8 cellular contexts compared by ENCODE assay signal in genomic region chr1:244836598-244836997, GRCh38. TPM values are rescaled to one million over a fixed set of nuclear protein-coding genes. Genes with fewer than 3 reads are reported as not detected.
DNase-seq lines count a peak whose midpoint lies in the region; ATAC-seq and TF ChIP-seq lines count a peak whose summit lies in the region.

No MANE protein-coding gene starts in this region.

- H3K36me3 Mint-ChIP-seq in H9 (ENCODE audit: insufficient read depth in 1 of 3, low read depth in 3 of 3) = peaks cover 2 to 32% (median 6%) of the 10 kb centered on the region in 3 experiments; a peak in 3 of 7 replicates
- H3K36me3 Mint-ChIP-seq in WTC11 = peaks cover 10% of the 10 kb centered on the region; the same call in 1 of the 2 replicates

- no peaks in the 10 kb centered on the region for H3K27me3 Mint-ChIP-seq in H9 (ENCODE audit: low read depth)
- no peaks in the 10 kb centered on the region for H3K27me3 Mint-ChIP-seq in WTC11 (ENCODE audit: low read depth)

- H2BK20ac ChIP-seq in H9 (ENCODE audit: low read depth, low read length, poor library complexity, severe bottlenecking) = no peak overlapping the region

- H4K20me1 ChIP-seq in H9 (ENCODE audit: control insufficient read depth, insufficient read depth, insufficient read length) = no peaks in the 10 kb centered on the region
- H4K20me1 ChIP-seq in smooth muscle cell (ENCODE audit: low read depth) = peaks cover 3% of the 10 kb centered on the region

- peak overlapping the region; percentile 82 to 97 for H3K4me3 ChIP-seq in gastroesophageal sphincter
- peak overlapping the region; percentile 72 for H3K4me3 ChIP-seq in smooth muscle cell

- no CpG with 5 or more reads among the region's 3 CpGs for WGBS in H9 (ENCODE audit: extremely low coverage, insufficient read length, low lambda C conversion rate)
- WGBS in gastroesophageal sphincter (ENCODE audit: low coverage in 1 of 2), 2 donors = 0 to 5% methylated on average over 3 of the region's 3 CpGs
- 27% methylated on average over 3 of the region's 3 CpGs for WGBS in smooth muscle cell (ENCODE audit: low lambda C conversion rate)

- no peak overlapping the region for H3K18ac ChIP-seq in H9 (ENCODE audit: insufficient read length, low read depth, low read length)

- no peak overlapping the region for H4K91ac ChIP-seq in H9 (ENCODE audit: insufficient read length, low read depth, low read length)

- no peak overlapping the region for H4K8ac ChIP-seq in H9 (replicated peaks; ENCODE audit: insufficient read length, low read depth, low read length)

- peaks cover 7% of the 10 kb centered on the region; the same call in 1 of the 2 replicates for H3K4me1 ChIP-seq in H9 (ENCODE audit: insufficient read depth, low read length)
- peaks cover 5 to 58% (median 15%) of the 10 kb centered on the region in 3 donors for H3K4me1 ChIP-seq in gastroesophageal sphincter
- peaks cover 17% of the 10 kb centered on the region for H3K4me1 ChIP-seq in smooth muscle cell (ENCODE audit: low read depth)

- no peak overlapping the region for H3K14ac ChIP-seq in H9 (ENCODE audit: insufficient read depth, low read length)

- H3K79me2 ChIP-seq in H9 (ENCODE audit: insufficient read depth, low read length) (no peaks in the 10 kb centered on the region; the same call in 1 of the 2 replicates), smooth muscle cell (ENCODE audit: low read depth) (peaks cover 49% of the 10 kb centered on the region)

- H3K23me2 ChIP-seq in H9 (ENCODE audit: insufficient read length, low read depth, low read length, poor library complexity, severe bottlenecking) = peaks cover 10% of the 10 kb centered on the region

- no peak for ATAC-seq in WTC11
- ATAC-seq in gastroesophageal sphincter = no peak
- ATAC-seq in GM18868 (IDR thresholded peaks at IDR 0.05; ENCODE audit: unreplicated experiment) = no peak
- no peak for ATAC-seq in HG03457 (IDR thresholded peaks at IDR 0.05; ENCODE audit: unreplicated experiment)
- no peak for ATAC-seq in GM21367 (IDR thresholded peaks at IDR 0.05; ENCODE audit: unreplicated experiment)

- H3K4me1 Mint-ChIP-seq in H9 (peaks cover 32 to 42% of the 10 kb centered on the region in 2 experiments), WTC11 (peaks cover 48% of the 10 kb centered on the region)

- H3K27ac ChIP-seq in H9 (ENCODE audit: insufficient read length, low read depth, low read length) (no peak overlapping the region), gastroesophageal sphincter (peak overlapping the region; percentile 99 to 100 (median 100)), smooth muscle cell (ENCODE audit: low read depth) (peak overlapping the region; percentile 99)

- H3K79me1 ChIP-seq in H9 (ENCODE audit: insufficient read depth, low read depth, low read length, poor library complexity, severe bottlenecking) = no peaks in the 10 kb centered on the region

- no peaks in the 10 kb centered on the region for H3K9me3 Mint-ChIP-seq in H9
- H3K9me3 Mint-ChIP-seq in WTC11 = no peaks in the 10 kb centered on the region

- in situ Hi-C loops in ACHN (cut with HindIII; ENCODE audit: low pct_ligation_motif_present, low pct_unique_long_range_greater_than_20kb, low sequenced_read_pairs) = no loop called here

- no peak overlapping the region for H2BK120ac ChIP-seq in H9 (ENCODE audit: low read depth, low read length, poor library complexity, severe bottlenecking)

- no peak overlapping the region for H2AK5ac ChIP-seq in H9 (ENCODE audit: insufficient read length, low read length)

- H3T11ph ChIP-seq in H9 (ENCODE audit: low read length) = no peak overlapping the region

- H3K36me3 ChIP-seq in gastroesophageal sphincter (peaks cover 0 to 8% of the 10 kb centered on the region in 2 donors), smooth muscle cell (ENCODE audit: low read depth) (no peaks in the 10 kb centered on the region)

- DNase-seq in H9 = no peak
- no peak for DNase-seq in WTC11 (ENCODE audit: low spot score)
- DNase-seq in smooth muscle cell (lab: John Stamatoyannopoulos, UW; ENCODE audit: unreplicated experiment) = no peak
- no peak for DNase-seq in ACHN

- H3K9me3 ChIP-seq in H9 (ENCODE audit: control insufficient read depth, low read depth, low read length) (no peaks in the 10 kb centered on the region), gastroesophageal sphincter (no peaks in the 10 kb centered on the region), smooth muscle cell (replicated peaks; ENCODE audit: low read depth) (no peaks in the 10 kb centered on the region)

- no peak overlapping the region for H3K56ac ChIP-seq in H9 (ENCODE audit: insufficient read length, low read depth, low read length)

- POLR2A ChIA-PET in WTC11 (lab: Charles Lee) = interaction anchor here (0.5 to 3.0 kb wide), 8 partner anchors 19 to 210 kb away, joined by 3 to 37 read pairs (median 4); partner anchors contain the start of gene HNRNPU

- no peak overlapping the region for H2BK12ac ChIP-seq in H9 (ENCODE audit: insufficient read length, low read depth, low read length)

- no peak for TF ChIP-seq CTCF in H9 (conservative IDR thresholded peaks at IDR 0.05)
- no peak for TF ChIP-seq CTCF in WTC11 (IDR thresholded peaks at IDR 0.05)
- no peak for TF ChIP-seq CTCF in gastroesophageal sphincter (IDR thresholded peaks at IDR 0.05)
- no peak for TF ChIP-seq CTCF in smooth muscle cell (IDR thresholded peaks at IDR 0.05; ENCODE audit: borderline replicate concordance, insufficient read depth, poor library complexity, severe bottlenecking)

- no peak overlapping the region for H3K4ac ChIP-seq in H9 (ENCODE audit: low read depth, low read length)

- no peak overlapping the region for H2BK15ac ChIP-seq in H9 (ENCODE audit: low read depth, low read length)

- H4K5ac ChIP-seq in H9 (ENCODE audit: insufficient read length, low read depth, low read length) = no peak overlapping the region

- peak overlapping the region; percentile 92 for H3K9ac ChIP-seq in H9 (ENCODE audit: extremely low read depth, insufficient read length, low read length)
- peak overlapping the region; percentile 96 for H3K9ac ChIP-seq in smooth muscle cell (ENCODE audit: low read depth)

- no peak for TF ChIP-seq POLR2A in gastroesophageal sphincter (IDR thresholded peaks at IDR 0.05)

- peak overlapping the region; percentile 95 to 99 (median 97) for H3K27ac Mint-ChIP-seq in H9
- peak overlapping the region; percentile 95 for H3K27ac Mint-ChIP-seq in WTC11

- no peak overlapping the region for H2BK5ac ChIP-seq in H9 (ENCODE audit: insufficient read length, low read length)

- H3F3A ChIP-seq in smooth muscle cell (ENCODE audit: low read depth) = peaks cover 43% of the 10 kb centered on the region

- H3K4me2 ChIP-seq in H9 (ENCODE audit: insufficient read depth, insufficient read length, low read length) = peak overlapping the region; percentile 72
- peak overlapping the region; percentile 92 for H3K4me2 ChIP-seq in smooth muscle cell

- CTCF ChIA-PET in WTC11 (lab: Charles Lee) = interaction anchor here (0.8 to 2.0 kb wide), 2 partner anchors 206 kb away, joined by 5 to 8 read pairs; no protein-coding TSS in a partner anchor

- peak overlapping the region; percentile 88 to 96 for H3K4me3 Mint-ChIP-seq in H9
- peak overlapping the region; percentile 97 for H3K4me3 Mint-ChIP-seq in WTC11

- no peak for TF ChIP-seq EP300 in gastroesophageal sphincter (IDR thresholded peaks at IDR 0.05)

- H3K27me3 ChIP-seq in H9 (ENCODE audit: insufficient read depth, low read length) (no peaks in the 10 kb centered on the region), gastroesophageal sphincter (no peaks in the 10 kb centered on the region), smooth muscle cell (ENCODE audit: low read depth) (no peaks in the 10 kb centered on the region)

- no peak overlapping the region for H2AFZ ChIP-seq in H9 (ENCODE audit: low read length)
- H2AFZ ChIP-seq in smooth muscle cell (ENCODE audit: low read depth) = no peak overlapping the region

- H3K23ac ChIP-seq in H9 (ENCODE audit: insufficient read length, low read depth, low read length) = no peak overlapping the region

TF ChIP-seq in WTC11, 78 proteins besides CTCF, POLR2A, EP300 and RAD21 (continues in another document):
- TF ChIP-seq ATF6 (CRISPR knock-in tag; IDR thresholded peaks at IDR 0.05) (no peak), NFATC4 (CRISPR knock-in tag; IDR thresholded peaks at IDR 0.05) (no peak), SP1 (CRISPR knock-in tag; conservative IDR thresholded peaks at IDR 0.05) (no peak), CREM (CRISPR knock-in tag; IDR thresholded peaks at IDR 0.05) (no peak)

RNA-seq across cellular contexts. Expression of gene COX20, which starts 1.1 kb away (rescaled TPM):
- total RNA-seq in H9 (2021) (38.0 and 39.2 TPM in 2 replicates), WTC11 (2021) (33.1 to 37.6 TPM (median 36.4 TPM) in 3 replicates), gastroesophageal sphincter (100 to 1,000 TPM in 1 of 4 donors, 10 to 100 TPM in 3; 81.7 to 120 (median 96.0) TPM), smooth muscle cell (11.1 and 14.7 TPM in 2 replicates)
- polyA plus RNA-seq in smooth muscle cell = 37.2 and 56.7 TPM in 2 replicates

RNA-seq across cellular contexts. Expression of gene HNRNPU, which starts 27.7 kb away (rescaled TPM):
- 651 and 657 TPM in 2 replicates for total RNA-seq in H9 (2021)
- 477 to 536 TPM (median 477 TPM) in 3 replicates for total RNA-seq in WTC11 (2021)
- total RNA-seq in gastroesophageal sphincter = 100 to 1,000 TPM; 284 to 367 (median 323) TPM
- total RNA-seq in smooth muscle cell = 241 and 286 TPM in 2 replicates
- 198 and 236 TPM in 2 replicates for polyA plus RNA-seq in smooth muscle cell
